Comparison of ENCODE assay signal across 17 cellular contexts in genomic region chr11:112159098-112159761, GRCh38. TPM values are rescaled to one million over a fixed set of nuclear protein-coding genes. Genes with fewer than 3 reads are reported as not detected.
A peak's percentile ranks its signal among the peaks of the same experiment; 100 is the strongest.
DNase-seq lines count a peak whose midpoint lies in the region; ATAC-seq and TF ChIP-seq lines count a peak whose summit lies in the region.
"Had no signal": no experiment of that assay in that cellular context is flagged by ENCODE, and none has a peak within 500 bp of the region (broad histone marks: within the 10 kb centered on the region; RNA-seq: fewer than 3 reads in every experiment).

No MANE protein-coding gene starts in this region.

- no peaks in the 10 kb centered on the region for H4K20me1 ChIP-seq in mammary epithelial cell (ENCODE audit: insufficient read depth, low read length)

- H3K4me1 ChIP-seq in mammary epithelial cell (ENCODE audit: insufficient read depth, low read length) (peaks cover 63% of the 10 kb centered on the region), psoas muscle (peaks cover 29% of the 10 kb centered on the region)

- WGBS in mammary epithelial cell (ENCODE audit: low coverage, missing lambda C conversion rate): 91% methylated on average over 6 of the region's 6 CpGs
- 84 to 91% (median 89%) methylated on average over 6 of the region's 6 CpGs for WGBS in psoas muscle, 3 donors

- H2AFZ ChIP-seq in mammary epithelial cell (ENCODE audit: low read depth, low read length): peak overlapping the region; percentile 32

- H3K9ac ChIP-seq in mammary epithelial cell (ENCODE audit: insufficient read depth, low read length): no peak overlapping the region

- no peak for TF ChIP-seq POLR2A in NB4 (IDR thresholded peaks at IDR 0.05; ENCODE audit: extremely low read depth, insufficient read length)

- H3K9me3 ChIP-seq in mammary epithelial cell (replicated peaks; ENCODE audit: insufficient read depth, low read length) (no peaks in the 10 kb centered on the region), psoas muscle (no peaks in the 10 kb centered on the region)
- H3K9me3 ChIP-seq: gastrocnemius medialis, tibial nerve had no signal

- BruUV-seq in mammary epithelial cell (replicated peaks; lab: Mats Ljungman, UMichigan): no TSS peak

- CTCF ChIA-PET in mammary epithelial cell (lab: Charles Lee; ENCODE audit: low non-redundant PET): no interaction called here

- H3K27ac ChIP-seq in mammary epithelial cell (ENCODE audit: insufficient read depth, low read depth, low read length) (peak overlapping the region; percentile 37), psoas muscle (peak overlapping the region; percentile 82)

- dilution Hi-C loops in mammary epithelial cell (cut with HindIII; ENCODE audit: low sequenced_read_pairs): loop anchor here (5.0 kb wide), 1 partner anchor 37 kb away; no protein-coding TSS in a partner anchor

- intact Hi-C loops in mammary epithelial cell (cut with micrococcal nuclease) (no loop called here), psoas muscle (cut with DNase I) (no loop called here)

- no peaks in the 10 kb centered on the region for H3K79me2 ChIP-seq in mammary epithelial cell (ENCODE audit: insufficient read depth, low read length)

- H3K4me3 ChIP-seq in GM06990 (replicated peaks; ENCODE audit: low read depth, low read length): no peak overlapping the region
- H3K4me3 ChIP-seq in NB4 (ENCODE audit: low read depth, low read length): no peak overlapping the region
- H3K4me3 ChIP-seq in mammary epithelial cell (replicated peaks in 1 of 3; ENCODE audit: insufficient read depth in 1 of 3, low read depth in 2 of 3, low read length in 3 of 3): no peak overlapping the region
- H3K4me3 ChIP-seq in psoas muscle: peak overlapping the region; percentile 69
- H3K4me3 ChIP-seq: gastrocnemius medialis had no signal

- in situ Hi-C loops in mammary epithelial cell (cut with MboI; ENCODE audit: low sequenced_read_pairs in 2 of 2): no loop called here

- H3K4me2 ChIP-seq in mammary epithelial cell (ENCODE audit: insufficient read depth, low read depth, low read length): no peak overlapping the region

- TF ChIP-seq CTCF in GM06990 (IDR thresholded peaks at IDR 0.05; ENCODE audit: insufficient read depth, low read length, poor library complexity, severe bottlenecking) (no peak), NB4 (IDR thresholded peaks at IDR 0.05; ENCODE audit: low read depth, low read length) (no peak), mammary epithelial cell (conservative IDR thresholded peaks at IDR 0.05 in 1 of 2, IDR thresholded peaks at IDR 0.05 in 1 of 2; ENCODE audit: extremely low read depth in 1 of 2, insufficient read depth in 1 of 2, low read depth in 1 of 2, low read length in 2 of 2) (no peak), psoas muscle (IDR thresholded peaks at IDR 0.05) (no peak)

- no peaks in the 10 kb centered on the region for H3K27me3 ChIP-seq in GM06990 (replicated peaks; ENCODE audit: control insufficient read depth, insufficient read depth, low read length)
- no peaks in the 10 kb centered on the region for H3K27me3 ChIP-seq in mammary epithelial cell (ENCODE audit: insufficient read depth, low read length)
- H3K27me3 ChIP-seq in psoas muscle (ENCODE audit: insufficient read depth in 3 of 3, low read length in 2 of 3): no peaks in the 10 kb centered on the region
- H3K27me3 ChIP-seq: gastrocnemius medialis, tibial nerve had no signal

- no peak for ATAC-seq in psoas muscle
- no peak for ATAC-seq in HG03280 (IDR thresholded peaks at IDR 0.05; ENCODE audit: unreplicated experiment)
- ATAC-seq in HG03521 (IDR thresholded peaks at IDR 0.05; ENCODE audit: unreplicated experiment): no peak
- no peak for ATAC-seq in activated CD4-positive, CD25-positive, alpha-beta regulatory T cell treated with anti-CD3 and anti-CD28 coated beads, Interleukin-2, amount 50 U/mL, for 24 hours
- ATAC-seq: gastrocnemius medialis had no signal

- no peaks in the 10 kb centered on the region for H3K36me3 ChIP-seq in GM06990 (ENCODE audit: control insufficient read depth, insufficient read depth, low read length)
- no peaks in the 10 kb centered on the region for H3K36me3 ChIP-seq in mammary epithelial cell (ENCODE audit: insufficient read depth, low read length)
- peaks cover 0 to 20% of the 10 kb centered on the region in 2 donors for H3K36me3 ChIP-seq in psoas muscle (ENCODE audit: insufficient read depth in 1 of 2, low read depth in 1 of 2)
- H3K36me3 ChIP-seq: gastrocnemius medialis, tibial nerve had no signal

- DNase-seq in GM06990 (ENCODE audit: extremely low read depth, insufficient read length) (peak; percentile 39), NB4 (ENCODE audit: low read depth) (peak; percentile 57), mammary epithelial cell (peak; percentile 30), psoas muscle (no peak), COLO829 (ENCODE audit: low spot score) (no peak)
- DNase-seq: activated effector memory CD4-positive, alpha-beta T cell treated with anti-CD3 and anti-CD28 coated beads, Interleukin-2, amount 50 U/mL, for 16 hours; DMS79 treated with DMSO at 0.1 percent for 48 hours; gastrocnemius medialis; immature natural killer cell; NCI-H1436 treated with DMSO at 0.1 percent for 48 hours; NCI-H526 treated with DMSO at 0.1 percent for 48 hours; SHP77 treated with DMSO at 0.1 percent for 48 hours had no signal

RNA-seq across cellular contexts. Expression of gene IL18, which starts 4.7 kb away (rescaled TPM):
- total RNA-seq in mammary epithelial cell (1 to 10 TPM; 1.3 to 2.2 TPM), psoas muscle (10 to 100 TPM in 2 of 4 donors, 1 to 10 TPM in 2; 3.0 to 66.4 (median 10.4) TPM)
- polyA plus RNA-seq in mammary epithelial cell (5.1 TPM), psoas muscle (10 to 100 TPM in 1 of 3 donors, 1 to 10 TPM in 1, under 1 TPM in 1; 0.86 to 13.0 (median 1.2) TPM)
- 13.1 TPM for polyA minus RNA-seq in mammary epithelial cell

RNA-seq across cellular contexts. Expression of gene TEX12, which starts 7.9 kb away (rescaled TPM):
- under 1 TPM in 1 of 2 donors, not detected in 1; 0.50 TPM for total RNA-seq in mammary epithelial cell
- not detected for polyA plus RNA-seq in mammary epithelial cell
- not detected for polyA minus RNA-seq in mammary epithelial cell
- total RNA-seq in psoas muscle: under 1 TPM in 1 of 4 donors, not detected in 3; 0.48 TPM
- under 1 TPM; 0.28 to 0.35 (median 0.33) TPM for polyA plus RNA-seq in psoas muscle
- total RNA-seq: progenitor cell of endocrine pancreas had no signal

RNA-seq across cellular contexts. Expression of gene BCO2, which starts 16.1 kb away (rescaled TPM):
- total RNA-seq in mammary epithelial cell: 1 to 10 TPM; 3.8 to 4.9 TPM
- 1.5 TPM for polyA plus RNA-seq in mammary epithelial cell
- polyA minus RNA-seq in mammary epithelial cell: 10.7 TPM
- 10 to 100 TPM in 2 of 4 donors, 1 to 10 TPM in 2; 4.7 to 42.4 (median 19.2) TPM for total RNA-seq in psoas muscle
- polyA plus RNA-seq in psoas muscle: 1 to 10 TPM; 3.5 to 5.7 (median 5.2) TPM

Comparison
In these comparisons a context has a peak if more than half of its experiments do, and no peak if none do; other contexts are left out.
1. DNase-seq: peak in GM06990 (single experiment), NB4 (single experiment) and mammary epithelial cell (single experiment); none in psoas muscle (0 of 2) and COLO829 (single experiment).